8 cellular contexts compared by ENCODE assay signal in genomic region chr1:42966688-42967609, GRCh38. TPM values are rescaled to one million over a fixed set of nuclear protein-coding genes. Genes with fewer than 3 reads are reported as not detected.
A peak's percentile ranks its signal among the peaks of the same experiment; 100 is the strongest.
DNase-seq lines count a peak whose midpoint lies in the region; ATAC-seq and TF ChIP-seq lines count a peak whose summit lies in the region.

No MANE protein-coding gene starts in this region.

- 49% methylated on average over 9 of the region's 10 CpGs for WGBS in HUES64

- H3K4me1 Mint-ChIP-seq in CD8-positive, alpha-beta memory T cell = peaks cover 0 to 8% (median 7%) of the 10 kb centered on the region in 3 donors
- peaks cover 23% of the 10 kb centered on the region for H3K4me1 Mint-ChIP-seq in stimulated activated effector memory CD8-positive, alpha-beta T cell treated with anti-CD3 and anti-CD28 coated beads, Interleukin-12 subunit alpha, Interleukin-12 subunit beta, amount 100 ng/mL, for 72 hours

- no peaks in the 10 kb centered on the region for H3K9me3 ChIP-seq in CD8-positive, alpha-beta memory T cell (ENCODE audit: low read length)
- no peaks in the 10 kb centered on the region for H3K9me3 ChIP-seq in HUES64 (ENCODE audit: insufficient read depth, low read depth, low read length)

- no peaks in the 10 kb centered on the region for H3K4me1 ChIP-seq in CD8-positive, alpha-beta memory T cell (ENCODE audit: insufficient read depth, low read length)
- H3K4me1 ChIP-seq in HUES64 (ENCODE audit: insufficient read depth, low read length) = peaks cover 21% of the 10 kb centered on the region

- no peaks in the 10 kb centered on the region for H3K27me3 Mint-ChIP-seq in CD8-positive, alpha-beta memory T cell

- TF ChIP-seq CTCF in RWPE1 (conservative IDR thresholded peaks at IDR 0.05; ENCODE audit: low read depth) = no peak

- H3K36me3 ChIP-seq in CD8-positive, alpha-beta memory T cell (ENCODE audit: insufficient read depth, low read length) = no peaks in the 10 kb centered on the region
- H3K36me3 ChIP-seq in HUES64 (ENCODE audit: insufficient read depth, low read length) = peaks cover 11% of the 10 kb centered on the region; the same call in 1 of the 2 replicates

- no peak for DNase-seq in CD8-positive, alpha-beta memory T cell
- peak; percentile 97 for DNase-seq in RWPE1 (ENCODE audit: low spot score)
- DNase-seq in fibroblast of the conjunctiva (ENCODE audit: low read depth) = peak; percentile 60
- no peak for DNase-seq in stimulated activated effector memory CD8-positive, alpha-beta T cell treated with anti-CD3 and anti-CD28 coated beads, Interleukin-12 subunit alpha, Interleukin-12 subunit beta, amount 100 ng/mL, for 72 hours (ENCODE audit: low spot score in 2 of 2)
- no peak for DNase-seq in Ammon's horn (ENCODE audit: low spot score)
- no peak for DNase-seq in DMS114 treated with DMSO at 0.1 percent for 48 hours (lab: John Stamatoyannopoulos, UW; ENCODE audit: unreplicated experiment)

- peak overlapping the region; percentile 62 for H3K9ac ChIP-seq in HUES64 (ENCODE audit: low read depth, low read length)

- peak overlapping the region in 1 of 7 donors; percentile 20 for H3K4me3 Mint-ChIP-seq in CD8-positive, alpha-beta memory T cell
- no peak overlapping the region for H3K4me3 Mint-ChIP-seq in stimulated activated effector memory CD8-positive, alpha-beta T cell treated with anti-CD3 and anti-CD28 coated beads, Interleukin-12 subunit alpha, Interleukin-12 subunit beta, amount 100 ng/mL, for 72 hours

- H3K27me3 ChIP-seq in CD8-positive, alpha-beta memory T cell (ENCODE audit: insufficient read depth, low read length, poor library complexity, severe bottlenecking) = no peaks in the 10 kb centered on the region
- H3K27me3 ChIP-seq in HUES64 (ENCODE audit: insufficient read depth, low read length) = no peaks in the 10 kb centered on the region

- POLR2A ChIA-PET in CD8-positive, alpha-beta memory T cell (lab: Charles Lee) = interaction anchor here (0.5 kb wide), 1 partner anchor 137 kb away, joined by 3 read pairs; no protein-coding TSS in a partner anchor
- POLR2A ChIA-PET in RWPE1 (lab: Yijun Ruan, JAX; ENCODE audit: low non-redundant PET) = interaction anchor here (1.0 to 1.3 kb wide), 2 partner anchors 55 to 107 kb away, joined by 3 read pairs; no protein-coding TSS in a partner anchor

- no peak overlapping the region for H3K27ac Mint-ChIP-seq in CD8-positive, alpha-beta memory T cell
- no peak overlapping the region for H3K27ac Mint-ChIP-seq in stimulated activated effector memory CD8-positive, alpha-beta T cell treated with anti-CD3 and anti-CD28 coated beads, Interleukin-12 subunit alpha, Interleukin-12 subunit beta, amount 100 ng/mL, for 72 hours

- CTCF ChIA-PET in CD8-positive, alpha-beta memory T cell (lab: Charles Lee) = no interaction called here
- CTCF ChIA-PET in RWPE1 (lab: Yijun Ruan, JAX) = interaction anchor here (0.6 to 0.8 kb wide), 2 partner anchors 104 to 107 kb away, joined by 3 to 5 read pairs; no protein-coding TSS in a partner anchor

- ATAC-seq in stimulated activated effector memory CD8-positive, alpha-beta T cell treated with anti-CD3 and anti-CD28 coated beads, Interleukin-12 subunit alpha, Interleukin-12 subunit beta, amount 100 ng/mL, for 72 hours = peak; percentile 89
- ATAC-seq in GM21526 (IDR thresholded peaks at IDR 0.05; ENCODE audit: low FRiP score, unreplicated experiment) = no peak

- H3K36me3 Mint-ChIP-seq in CD8-positive, alpha-beta memory T cell = peaks cover 0 to 7% (median 3%) of the 10 kb centered on the region in 3 donors
- no peaks in the 10 kb centered on the region for H3K36me3 Mint-ChIP-seq in stimulated activated effector memory CD8-positive, alpha-beta T cell treated with anti-CD3 and anti-CD28 coated beads, Interleukin-12 subunit alpha, Interleukin-12 subunit beta, amount 100 ng/mL, for 72 hours

- H3K27ac ChIP-seq in CD8-positive, alpha-beta memory T cell (ENCODE audit: low read depth, low read length) = peak overlapping the region; percentile 49
- peak overlapping the region; percentile 88 for H3K27ac ChIP-seq in HUES64 (ENCODE audit: low read depth, low read length)
- peak overlapping the region; percentile 94 for H3K27ac ChIP-seq in RWPE1

- H3K9me3 Mint-ChIP-seq in CD8-positive, alpha-beta memory T cell = no peaks in the 10 kb centered on the region
- H3K9me3 Mint-ChIP-seq in stimulated activated effector memory CD8-positive, alpha-beta T cell treated with anti-CD3 and anti-CD28 coated beads, Interleukin-12 subunit alpha, Interleukin-12 subunit beta, amount 100 ng/mL, for 72 hours = no peaks in the 10 kb centered on the region

- no peak overlapping the region for H3K4me3 ChIP-seq in CD8-positive, alpha-beta memory T cell (ENCODE audit: low read length)
- no peak overlapping the region for H3K4me3 ChIP-seq in HUES64 (ENCODE audit: low read length)

RNA-seq across cellular contexts. Expression of gene SLC2A1, which starts 8.3 kb away (rescaled TPM):
- total RNA-seq in CD8-positive, alpha-beta memory T cell = 100 to 1,000 TPM; 103 to 108 TPM
- polyA plus RNA-seq in CD8-positive, alpha-beta memory T cell = 42.6 TPM
- 201 TPM for polyA plus RNA-seq in HUES64 (2013, experiment 1 of 2)
- polyA plus RNA-seq in HUES64 (2013, experiment 2 of 2) = 227 TPM

Comparison
In these comparisons a context has a peak if more than half of its experiments do, and no peak if none do; other contexts are left out.
1. DNase-seq: peak in RWPE1 (single experiment) and fibroblast of the conjunctiva (single experiment); none in CD8-positive, alpha-beta memory T cell (0 of 5), stimulated activated effector memory CD8-positive, alpha-beta T cell treated with anti-CD3 and anti-CD28 coated beads, Interleukin-12 subunit alpha, Interleukin-12 subunit beta, amount 100 ng/mL, for 72 hours (0 of 2), Ammon's horn (single experiment) and DMS114 treated with DMSO at 0.1 percent for 48 hours (single experiment).
2. Peak in every context shown above with its lines, with median percentiles within 50 percentile points of each other: H3K27ac ChIP-seq.